ENCODE assay signal across 15 cellular contexts in the genomic region with DNA sequence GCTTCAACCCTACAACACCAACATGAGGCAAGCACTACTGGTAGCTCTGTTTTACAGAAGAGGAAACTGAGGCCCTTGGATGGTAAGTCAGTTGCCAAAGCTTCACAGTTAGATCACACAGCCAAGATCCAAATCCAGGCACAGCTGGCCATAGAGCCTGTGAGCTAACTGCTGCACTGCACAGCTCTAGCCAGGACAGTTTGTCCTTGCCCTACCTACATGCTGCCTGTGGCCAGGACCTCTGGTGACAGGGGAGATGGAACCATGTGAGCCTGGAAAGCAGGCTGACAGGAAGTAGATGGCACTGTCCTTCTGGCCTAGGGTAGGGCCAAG.
A peak's percentile ranks its signal among the peaks of the same experiment; 100 is the strongest.
DNase-seq lines count a peak whose midpoint lies in the region; ATAC-seq and TF ChIP-seq lines count a peak whose summit lies in the region.
"Had no signal": no experiment of that assay in that cellular context is flagged by ENCODE, and none has a peak within 500 bp of the region (broad histone marks: within the 10 kb centered on the region; RNA-seq: fewer than 3 reads in every experiment).

No MANE protein-coding gene starts in this region.

- no peak overlapping the region for H3K4me3 Mint-ChIP-seq in T-helper 2 cell treated with Interferon-gamma antibody and Interleukin-4, amounts not matched to agents 5 μg/mL and 100 μg/mL, for 36 hours
- H3K4me3 Mint-ChIP-seq: activated naive CD4-positive, alpha-beta T cell treated with anti-CD3 and anti-CD28 coated beads, Interleukin-2, amount 10 ng/mL, durations not matched to agents 7 days and 5 days had no signal

- H3K9me3 ChIP-seq in lung (ENCODE audit: control insufficient read depth in 2 of 2, insufficient read depth in 1 of 2, low read length in 1 of 2) = peaks cover 0 to 3% of the 10 kb centered on the region in 2 donors
- H3K9me3 ChIP-seq: BLaER1, spleen, uterus had no signal

- no peak overlapping the region for H3K27ac ChIP-seq in lung (ENCODE audit: low read depth in 1 of 2, low read length in 1 of 2)
- H3K27ac ChIP-seq: BLaER1, spleen, uterus had no signal

- ATAC-seq in GM19023 (IDR thresholded peaks at IDR 0.05; ENCODE audit: unreplicated experiment) (peak; percentile 41), HG02571 (IDR thresholded peaks at IDR 0.05; ENCODE audit: unreplicated experiment) (peak; percentile 39), HG03439 (IDR thresholded peaks at IDR 0.05; ENCODE audit: unreplicated experiment) (peak; percentile 22), lung (ENCODE audit: insufficient read depth, low FRiP score) (peak; percentile 31)

- DNase-seq in lung (ENCODE audit: low spot score) = no peak
- no peak for DNase-seq in T-helper 2 cell treated with Interferon-gamma antibody and Interleukin-4, amounts not matched to agents 5 μg/mL and 100 μg/mL, for 36 hours (ENCODE audit: low spot score)
- no peak for DNase-seq in NCI-H1417 (lab: John Stamatoyannopoulos, UW)
- no peak for DNase-seq in NCI-H1694 treated with DMSO at 0.1 percent for 48 hours (lab: John Stamatoyannopoulos, UW)
- no peak for DNase-seq in activated naive CD4-positive, alpha-beta T cell (lab: John Stamatoyannopoulos, UW)
- DNase-seq: activated CD4-positive, alpha-beta T cell treated with anti-CD3 and anti-CD28 coated beads, Interleukin-2, amount 50 U/mL, for 1 hour; activated naive CD4-positive, alpha-beta T cell treated with anti-CD3 and anti-CD28 coated beads, Interleukin-2, amount 10 ng/mL, durations not matched to agents 7 days and 5 days; cortex of kidney; NCI-H1436 treated with DMSO at 0.1 percent for 48 hours; spleen; uterus had no signal

- peaks cover 18% of the 10 kb centered on the region for H3K4me1 Mint-ChIP-seq in T-helper 2 cell treated with Interferon-gamma antibody and Interleukin-4, amounts not matched to agents 5 μg/mL and 100 μg/mL, for 36 hours (ENCODE audit: low read depth)

- no peaks in the 10 kb centered on the region for H3K4me1 ChIP-seq in lung (ENCODE audit: control insufficient read depth in 2 of 2, insufficient read depth in 2 of 2, low read length in 2 of 2)
- H3K4me1 ChIP-seq: spleen, uterus had no signal

- no peaks in the 10 kb centered on the region for H3K27me3 ChIP-seq in lung (ENCODE audit: control insufficient read depth, insufficient read depth)
- H3K27me3 ChIP-seq: BLaER1, spleen, uterus had no signal

- H3K36me3 Mint-ChIP-seq in T-helper 2 cell treated with Interferon-gamma antibody and Interleukin-4, amounts not matched to agents 5 μg/mL and 100 μg/mL, for 36 hours (ENCODE audit: low read depth) = no peaks in the 10 kb centered on the region

- H3K27me3 Mint-ChIP-seq in T-helper 2 cell treated with Interferon-gamma antibody and Interleukin-4, amounts not matched to agents 5 μg/mL and 100 μg/mL, for 36 hours (ENCODE audit: low read depth) = peaks cover 2% of the 10 kb centered on the region

- H3K27ac Mint-ChIP-seq in T-helper 2 cell treated with Interferon-gamma antibody and Interleukin-4, amounts not matched to agents 5 μg/mL and 100 μg/mL, for 36 hours = no peak overlapping the region
- H3K27ac Mint-ChIP-seq: activated naive CD4-positive, alpha-beta T cell treated with anti-CD3 and anti-CD28 coated beads, Interleukin-2, amount 10 ng/mL, durations not matched to agents 7 days and 5 days had no signal

- H3K9me3 Mint-ChIP-seq in T-helper 2 cell treated with Interferon-gamma antibody and Interleukin-4, amounts not matched to agents 5 μg/mL and 100 μg/mL, for 36 hours = peaks cover 3% of the 10 kb centered on the region

- TF ChIP-seq CTCF in lung (IDR thresholded peaks at IDR 0.05; ENCODE audit: control extremely low read depth, extremely low read depth) = no peak

- no peak overlapping the region for H3K4me3 ChIP-seq in lung
- H3K4me3 ChIP-seq: BLaER1, spleen, uterus had no signal

- no peaks in the 10 kb centered on the region for H3K36me3 ChIP-seq in lung (ENCODE audit: control insufficient read depth in 2 of 2, insufficient read depth in 2 of 2, low read length in 2 of 2)
- H3K36me3 ChIP-seq: BLaER1, spleen, uterus had no signal
